In genomic region chr2:42102606-42103450, GRCh38 we compare ENCODE assay signal across 9 cellular contexts. TPM values are rescaled to one million over a fixed set of nuclear protein-coding genes. Genes with fewer than 3 reads are reported as not detected.
DNase-seq lines count a peak whose midpoint lies in the region; ATAC-seq and TF ChIP-seq lines count a peak whose summit lies in the region.
"Had no signal": no experiment of that assay in that cellular context is flagged by ENCODE, and none has a peak within 500 bp of the region (broad histone marks: within the 10 kb centered on the region; RNA-seq: fewer than 3 reads in every experiment).

No MANE protein-coding gene starts in this region.

- peaks cover 40% of the 10 kb centered on the region for H3K4me1 Mint-ChIP-seq in activated CD4-positive, alpha-beta memory T cell treated with anti-CD3 and anti-CD28 coated beads, Interleukin-2, amount 10 ng/mL, durations not matched to agents 7 days and 5 days
- H3K4me1 Mint-ChIP-seq in progenitor cell of endocrine pancreas (ENCODE audit: low read depth): peaks cover 10% of the 10 kb centered on the region

- intact Hi-C loops in Right ventricle myocardium superior (cut with DNase I): loop anchor here (10.0 kb wide), 1 partner anchor 72 kb away; no protein-coding TSS in a partner anchor

- no peaks in the 10 kb centered on the region; the same call in 1 of the 2 replicates for H3K9me3 ChIP-seq in BE2C

- ATAC-seq in HG02763 (IDR thresholded peaks at IDR 0.05; ENCODE audit: unreplicated experiment) (peak; percentile 4), Right ventricle myocardium superior (ENCODE audit: poor library complexity) (peak; percentile 57)
- ATAC-seq: HCT116 had no signal

- peaks cover 7% of the 10 kb centered on the region for H3K4me1 ChIP-seq in BE2C

- CTCF ChIA-PET in activated CD4-positive, alpha-beta memory T cell treated with anti-CD3 and anti-CD28 coated beads, Interleukin-2, amount 10 ng/mL, durations not matched to agents 7 days and 5 days (lab: Charles Lee): interaction anchor here (0.8 to 1.9 kb wide), 4 partner anchors 15 to 226 kb away, joined by 3 to 7 read pairs (median 4); no protein-coding TSS in a partner anchor

- H3K36me3 ChIP-seq in BE2C: no peaks in the 10 kb centered on the region

- TF ChIP-seq CTCF in progenitor cell of endocrine pancreas (IDR thresholded peaks at IDR 0.05; ENCODE audit: unreplicated experiment) (no peak), BE2C (IDR thresholded peaks at IDR 0.05; ENCODE audit: low read depth, low read length) (no peak)

- no peak overlapping the region for H3K4me3 ChIP-seq in BE2C (ENCODE audit: low read depth, low read length)

- peak overlapping the region; percentile 65 for H3K4me3 Mint-ChIP-seq in activated CD4-positive, alpha-beta memory T cell treated with anti-CD3 and anti-CD28 coated beads, Interleukin-2, amount 10 ng/mL, durations not matched to agents 7 days and 5 days
- peak overlapping the region; percentile 45 for H3K4me3 Mint-ChIP-seq in progenitor cell of endocrine pancreas (ENCODE audit: low read depth)

- POLR2A ChIA-PET in activated CD4-positive, alpha-beta memory T cell treated with anti-CD3 and anti-CD28 coated beads, Interleukin-2, amount 10 ng/mL, durations not matched to agents 7 days and 5 days (lab: Charles Lee): interaction anchor here (1.0 to 11.2 kb wide), 7 partner anchors 11 to 68 kb away, joined by 3 to 240 read pairs (median 5); no protein-coding TSS in a partner anchor

- H3K27me3 ChIP-seq in BE2C: no peaks in the 10 kb centered on the region

- H3K27ac Mint-ChIP-seq in activated CD4-positive, alpha-beta memory T cell treated with anti-CD3 and anti-CD28 coated beads, Interleukin-2, amount 10 ng/mL, durations not matched to agents 7 days and 5 days: peak overlapping the region; percentile 91
- H3K27ac Mint-ChIP-seq in progenitor cell of endocrine pancreas: peak overlapping the region; percentile 87

- no peaks in the 10 kb centered on the region for H3K27me3 Mint-ChIP-seq in activated CD4-positive, alpha-beta memory T cell treated with anti-CD3 and anti-CD28 coated beads, Interleukin-2, amount 10 ng/mL, durations not matched to agents 7 days and 5 days
- H3K27me3 Mint-ChIP-seq in progenitor cell of endocrine pancreas: no peaks in the 10 kb centered on the region

- peaks cover 16% of the 10 kb centered on the region for H3K36me3 Mint-ChIP-seq in activated CD4-positive, alpha-beta memory T cell treated with anti-CD3 and anti-CD28 coated beads, Interleukin-2, amount 10 ng/mL, durations not matched to agents 7 days and 5 days (ENCODE audit: low read depth)
- H3K36me3 Mint-ChIP-seq in progenitor cell of endocrine pancreas (ENCODE audit: insufficient read depth): no peaks in the 10 kb centered on the region

- peak; percentile 46 for DNase-seq in DMS53 treated with DMSO at 0.1 percent for 48 hours (lab: John Stamatoyannopoulos, UW; ENCODE audit: unreplicated experiment)
- peak; percentile 63 for DNase-seq in activated CD4-positive, alpha-beta memory T cell treated with anti-CD3 and anti-CD28 coated beads, Interleukin-2, amount 10 ng/mL, durations not matched to agents 7 days and 5 days
- DNase-seq in Right ventricle myocardium superior: peak; percentile 75
- DNase-seq in progenitor cell of endocrine pancreas (ENCODE audit: low spot score, unreplicated experiment): peak; percentile 47
- no peak for DNase-seq in NOMO-1 (lab: John Stamatoyannopoulos, UW; ENCODE audit: unreplicated experiment in 2 of 2)
- no peak for DNase-seq in NCI-H1048 (lab: John Stamatoyannopoulos, UW)
- DNase-seq in BE2C: no peak

- peaks cover 10% of the 10 kb centered on the region for H3K9me3 Mint-ChIP-seq in activated CD4-positive, alpha-beta memory T cell treated with anti-CD3 and anti-CD28 coated beads, Interleukin-2, amount 10 ng/mL, durations not matched to agents 7 days and 5 days
- no peaks in the 10 kb centered on the region for H3K9me3 Mint-ChIP-seq in progenitor cell of endocrine pancreas (ENCODE audit: low read depth)

RNA-seq across cellular contexts. Expression of gene PKDCC, which starts 55.0 kb away (rescaled TPM):
- total RNA-seq in activated CD4-positive, alpha-beta memory T cell treated with anti-CD3 and anti-CD28 coated beads, Interleukin-2, amount 10 ng/mL, durations not matched to agents 7 days and 5 days: not detected
- total RNA-seq in Right ventricle myocardium superior (120 TPM), progenitor cell of endocrine pancreas (334 and 335 TPM in 2 replicates)
- polyA plus RNA-seq in BE2C (2012; ENCODE audit: insufficient read depth, insufficient read length, low read depth): 91.9 TPM

Comparison
In these comparisons a context has a peak if more than half of its experiments do, and no peak if none do; other contexts are left out.
1. DNase-seq: peak in DMS53 treated with DMSO at 0.1 percent for 48 hours (single experiment), activated CD4-positive, alpha-beta memory T cell treated with anti-CD3 and anti-CD28 coated beads, Interleukin-2, amount 10 ng/mL, durations not matched to agents 7 days and 5 days (single experiment), Right ventricle myocardium superior (single experiment) and progenitor cell of endocrine pancreas (single experiment); none in NOMO-1 (0 of 2), NCI-H1048 (single experiment) and BE2C (single experiment).
2. RNA of gene PKDCC, which starts 55.0 kb away (total RNA-seq): 334 to 335 TPM in progenitor cell of endocrine pancreas and 120 TPM in Right ventricle myocardium superior (single experiment); not detected in activated CD4-positive, alpha-beta memory T cell treated with anti-CD3 and anti-CD28 coated beads, Interleukin-2, amount 10 ng/mL, durations not matched to agents 7 days and 5 days; every median in the first group is over 100 times any median in the second.